Comparison of ENCODE assay signal across 8 cellular contexts in the genomic region with DNA sequence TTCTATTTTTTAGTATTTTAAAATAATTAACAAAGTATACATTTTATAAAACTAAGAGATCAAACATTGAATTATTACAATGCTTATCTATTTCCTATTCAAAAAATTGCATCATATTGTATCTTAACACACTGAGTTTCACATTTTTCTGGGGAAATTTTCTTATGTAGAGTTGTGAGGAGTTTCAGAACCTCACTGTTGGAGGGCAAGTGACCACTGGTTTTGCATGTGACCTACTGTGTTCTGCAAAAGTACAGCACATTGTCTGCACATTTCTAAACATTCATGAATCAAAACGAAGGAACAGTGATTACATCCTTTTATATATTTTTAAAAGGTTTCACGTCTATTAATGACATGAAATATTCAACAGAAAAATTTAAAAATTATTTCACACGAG.
DNase-seq lines count a peak whose midpoint lies in the region; ATAC-seq, FAIRE-seq and TF ChIP-seq lines count a peak whose summit lies in the region.
"Not testable (repeated sequence)": the region's sequence is repeated elsewhere in the genome, so short reads cannot be mapped to it uniquely, and the experiment has no call there.

No MANE protein-coding gene starts in this region.

- not testable (repeated sequence) for H3K9me3 Mint-ChIP-seq in stimulated activated memory B cell treated with anti-CD40 and anti-IgM and Interleukin-4, amounts not matched to agents 10 μg/mL and 1 μg/mL and 100 μg/mL, for 72 hours

- peak; percentile 41 for FAIRE-seq in H54 (lab: Jason Lieb, UNC)

- H3K27ac Mint-ChIP-seq in stimulated activated memory B cell treated with anti-CD40 and anti-IgM and Interleukin-4, amounts not matched to agents 10 μg/mL and 1 μg/mL and 100 μg/mL, for 72 hours = not testable (repeated sequence)

- not testable (repeated sequence) for H3K4me3 Mint-ChIP-seq in stimulated activated memory B cell treated with anti-CD40 and anti-IgM and Interleukin-4, amounts not matched to agents 10 μg/mL and 1 μg/mL and 100 μg/mL, for 72 hours

- H3K4me1 Mint-ChIP-seq in stimulated activated memory B cell treated with anti-CD40 and anti-IgM and Interleukin-4, amounts not matched to agents 10 μg/mL and 1 μg/mL and 100 μg/mL, for 72 hours = not testable (repeated sequence)

- not testable (repeated sequence) for TF ChIP-seq POLR2A in H54 (IDR thresholded peaks at IDR 0.05; ENCODE audit: low read depth, low read length)

- ATAC-seq in GM18868 (IDR thresholded peaks at IDR 0.05; ENCODE audit: unreplicated experiment) (peak; percentile 72), GM19372 (IDR thresholded peaks at IDR 0.05; ENCODE audit: low read depth, unreplicated experiment) (peak; percentile 89), GM21447 (IDR thresholded peaks at IDR 0.05; ENCODE audit: unreplicated experiment) (peak; percentile 85), HG02870 (IDR thresholded peaks at IDR 0.05; ENCODE audit: unreplicated experiment) (peak; percentile 88), HG03064 (IDR thresholded peaks at IDR 0.05; ENCODE audit: low read depth, unreplicated experiment) (peak; percentile 90), HG03432 (IDR thresholded peaks at IDR 0.05; ENCODE audit: unreplicated experiment) (peak; percentile 92)
- ATAC-seq in stimulated activated memory B cell treated with anti-CD40 and anti-IgM and Interleukin-4, amounts not matched to agents 10 μg/mL and 1 μg/mL and 100 μg/mL, for 72 hours = peak; percentile 67

- H3K27me3 Mint-ChIP-seq in stimulated activated memory B cell treated with anti-CD40 and anti-IgM and Interleukin-4, amounts not matched to agents 10 μg/mL and 1 μg/mL and 100 μg/mL, for 72 hours = not testable (repeated sequence)

- H3K36me3 Mint-ChIP-seq in stimulated activated memory B cell treated with anti-CD40 and anti-IgM and Interleukin-4, amounts not matched to agents 10 μg/mL and 1 μg/mL and 100 μg/mL, for 72 hours = peaks cover 31% of the 10 kb centered on the region

- not testable (repeated sequence) for DNase-seq in H54 (ENCODE audit: insufficient read length, low spot score)
